ENCODE assay signal across 1 cellular context in the genomic region with DNA sequence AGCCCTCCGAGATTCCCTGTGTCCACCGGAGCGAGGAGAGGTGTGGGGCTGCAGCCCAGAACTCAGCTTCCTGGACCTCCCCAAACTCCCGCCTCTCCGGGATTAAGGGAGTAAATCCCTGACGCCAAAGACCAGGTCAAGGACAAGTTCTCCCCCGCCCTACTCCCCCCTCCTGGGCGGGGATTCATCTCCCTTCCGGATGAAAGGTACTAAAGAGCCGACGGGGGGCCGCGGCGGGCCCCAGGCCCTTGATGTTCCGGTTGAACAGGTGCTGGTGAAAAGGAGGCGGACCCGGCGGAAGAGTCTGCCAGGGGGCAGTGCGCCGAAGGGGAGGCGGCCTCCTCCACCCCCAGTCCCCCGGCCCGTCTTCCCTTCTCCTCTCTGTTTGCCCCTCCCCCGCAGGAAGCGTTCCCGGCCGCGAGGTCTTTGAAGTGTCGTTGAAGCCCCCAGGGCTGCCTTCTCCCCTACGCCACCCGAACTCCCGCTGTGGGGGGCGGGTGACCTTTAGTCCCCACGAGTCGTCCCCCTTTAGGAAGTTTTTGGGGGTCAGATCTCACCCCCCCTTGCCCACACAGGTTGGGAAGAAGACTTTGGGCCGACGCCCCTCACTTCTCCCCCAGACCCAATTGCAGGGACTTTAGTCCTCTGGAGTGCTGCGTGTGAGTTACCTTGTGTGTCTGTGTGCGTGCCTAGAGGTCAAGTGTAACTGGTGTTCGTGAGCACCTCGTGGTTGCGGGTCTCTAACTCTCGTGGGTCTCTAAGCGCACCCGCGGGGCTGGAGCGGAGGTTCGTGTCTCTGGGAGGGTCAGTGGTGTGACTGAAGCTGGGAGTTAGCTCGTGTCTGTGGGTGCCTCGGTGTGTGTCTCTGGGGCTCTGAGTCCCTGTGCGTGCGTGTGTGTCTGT.
TF ChIP-seq lines count a peak whose summit lies in the region.

No MANE protein-coding gene starts in this region.

TF ChIP-seq in HepG2, 621 proteins besides CTCF, POLR2A, EP300 and RAD21 (continued from another document and continues in another):
- TF ChIP-seq, protein P1, sequence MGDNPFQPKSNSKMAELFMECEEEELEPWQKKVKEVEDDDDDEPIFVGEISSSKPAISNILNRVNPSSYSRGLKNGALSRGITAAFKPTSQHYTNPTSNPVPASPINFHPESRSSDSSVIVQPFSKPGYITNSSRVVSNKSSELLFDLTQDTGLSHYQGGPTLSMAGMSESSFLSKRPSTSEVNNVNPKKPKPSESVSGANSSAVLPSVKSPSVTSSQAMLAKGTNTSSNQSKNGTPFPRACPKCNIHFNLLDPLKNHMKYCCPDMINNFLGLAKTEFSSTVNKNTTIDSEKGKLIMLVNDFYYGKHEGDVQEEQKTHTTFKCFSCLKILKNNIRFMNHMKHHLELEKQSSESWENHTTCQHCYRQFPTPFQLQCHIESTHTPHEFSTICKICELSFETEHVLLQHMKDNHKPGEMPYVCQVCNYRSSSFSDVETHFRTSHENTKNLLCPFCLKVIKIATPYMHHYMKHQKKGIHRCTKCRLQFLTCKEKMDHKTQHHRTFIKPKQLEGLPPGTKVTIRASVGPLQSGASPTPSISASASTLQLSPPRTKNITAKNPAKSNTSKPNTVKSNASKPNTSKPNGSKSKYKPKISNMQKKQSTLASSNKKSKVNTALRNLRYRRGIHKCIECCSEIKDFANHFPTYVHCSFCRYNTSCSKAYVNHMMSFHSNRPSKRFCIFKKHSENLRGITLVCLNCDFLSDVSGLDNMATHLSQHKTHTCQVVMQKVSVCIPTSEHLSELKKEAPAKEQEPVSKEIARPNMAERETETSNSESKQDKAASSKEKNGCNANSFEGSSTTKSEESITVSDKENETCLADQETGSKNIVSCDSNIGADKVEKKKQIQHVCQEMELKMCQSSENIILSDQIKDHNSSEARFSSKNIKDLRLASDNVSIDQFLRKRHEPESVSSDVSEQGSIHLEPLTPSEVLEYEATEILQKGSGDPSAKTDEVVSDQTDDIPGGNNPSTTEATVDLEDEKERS (CRISPR knock-in tag; IDR thresholded peaks at IDR 0.05), result peak; percentile 72; the same call in 1 of the 2 replicates
- TF ChIP-seq NRL (CRISPR knock-in tag; IDR thresholded peaks at IDR 0.05; ENCODE audit: borderline replicate concordance) (peak; percentile 98), FOSL1 (CRISPR knock-in tag; IDR thresholded peaks at IDR 0.05; ENCODE audit: borderline replicate concordance) (no peak), TEAD3 (CRISPR knock-in tag; optimal IDR thresholded peaks at IDR 0.05; ENCODE audit: borderline replicate concordance) (peak; percentile 68), ZNF569 (CRISPR knock-in tag; IDR thresholded peaks at IDR 0.05; ENCODE audit: borderline replicate concordance) (no peak), HNF1A (IDR thresholded peaks at IDR 0.05; ENCODE audit: low read depth) (peak; percentile 88; the same call in 1 of the 2 replicates), HNF1A (CRISPR knock-in tag; IDR thresholded peaks at IDR 0.05; ENCODE audit: borderline replicate concordance) (peak; percentile 95), SP4 (CRISPR knock-in tag; IDR thresholded peaks at IDR 0.05) (peak; percentile 85), ZNF552 (CRISPR knock-in tag; IDR thresholded peaks at IDR 0.05; ENCODE audit: borderline replicate concordance) (peak; percentile 65; the same call in 1 of the 2 replicates), ZZZ3 (CRISPR knock-in tag; IDR thresholded peaks at IDR 0.05; ENCODE audit: borderline replicate concordance) (no peak), TERF1 (CRISPR knock-in tag; IDR thresholded peaks at IDR 0.05) (0 out of 2 replicates have a peak, but pooled peaks have one; percentile 18), XRCC5 (optimal IDR thresholded peaks at IDR 0.05; ENCODE audit: low read length) (peak; percentile 90), ZNF615 (CRISPR knock-in tag; IDR thresholded peaks at IDR 0.05; ENCODE audit: borderline replicate concordance) (0 out of 2 replicates have a peak, but pooled peaks have one; percentile 44), PHF5A (CRISPR knock-in tag; IDR thresholded peaks at IDR 0.05; ENCODE audit: low read depth, unreplicated experiment) (peak; percentile 97), BRCA1 (CRISPR knock-in tag; IDR thresholded peaks at IDR 0.05) (no peak), IRF2 (CRISPR knock-in tag; IDR thresholded peaks at IDR 0.05) (peak; percentile 97), ATM (IDR thresholded peaks at IDR 0.05; ENCODE audit: borderline replicate concordance) (no peak), ZNF577 (CRISPR knock-in tag; IDR thresholded peaks at IDR 0.05; ENCODE audit: borderline replicate concordance, low read depth) (0 out of 2 replicates have a peak, but pooled peaks have one; percentile 30), MAFF (IDR thresholded peaks at IDR 0.05; ENCODE audit: low read depth, low read length) (no peak), RARA (CRISPR knock-in tag; IDR thresholded peaks at IDR 0.05) (peak; percentile 100), MXI1 (IDR thresholded peaks at IDR 0.05; ENCODE audit: borderline replicate concordance, low read depth, low read length) (peak; percentile 69; the same call in 2 of the 3 replicates), ZNF496 (CRISPR knock-in tag; IDR thresholded peaks at IDR 0.05; ENCODE audit: insufficient replicate concordance) (no peak), ZIK1 (CRISPR knock-in tag; IDR thresholded peaks at IDR 0.05; ENCODE audit: borderline replicate concordance, low read depth) (no peak), MAFK (conservative IDR thresholded peaks at IDR 0.05 in 1 of 2, IDR thresholded peaks at IDR 0.05 in 1 of 2; ENCODE audit: low read length in 2 of 2) (no peak), CHD2 (IDR thresholded peaks at IDR 0.05; ENCODE audit: low read depth, low read length) (peak; percentile 75), ZFAT (CRISPR knock-in tag; conservative IDR thresholded peaks at IDR 0.05) (no peak), ZNF460 (CRISPR knock-in tag; IDR thresholded peaks at IDR 0.05; ENCODE audit: borderline replicate concordance) (peak; percentile 81), HNRNPUL1 (IDR thresholded peaks at IDR 0.05; ENCODE audit: low read depth, low read length) (no peak), ZNF710 (CRISPR knock-in tag; IDR thresholded peaks at IDR 0.05; ENCODE audit: borderline replicate concordance) (peak; percentile 95), ZSCAN22 (CRISPR knock-in tag; IDR thresholded peaks at IDR 0.05) (peak; percentile 63; the same call in 1 of the 2 replicates)
- TF ChIP-seq, protein P2, sequence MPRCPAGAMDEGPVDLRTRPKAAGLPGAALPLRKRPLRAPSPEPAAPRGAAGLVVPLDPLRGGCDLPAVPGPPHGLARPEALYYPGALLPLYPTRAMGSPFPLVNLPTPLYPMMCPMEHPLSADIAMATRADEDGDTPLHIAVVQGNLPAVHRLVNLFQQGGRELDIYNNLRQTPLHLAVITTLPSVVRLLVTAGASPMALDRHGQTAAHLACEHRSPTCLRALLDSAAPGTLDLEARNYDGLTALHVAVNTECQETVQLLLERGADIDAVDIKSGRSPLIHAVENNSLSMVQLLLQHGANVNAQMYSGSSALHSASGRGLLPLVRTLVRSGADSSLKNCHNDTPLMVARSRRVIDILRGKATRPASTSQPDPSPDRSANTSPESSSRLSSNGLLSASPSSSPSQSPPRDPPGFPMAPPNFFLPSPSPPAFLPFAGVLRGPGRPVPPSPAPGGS (CRISPR knock-in tag; IDR thresholded peaks at IDR 0.05), result peak; percentile 91
- TF ChIP-seq, protein P3, sequence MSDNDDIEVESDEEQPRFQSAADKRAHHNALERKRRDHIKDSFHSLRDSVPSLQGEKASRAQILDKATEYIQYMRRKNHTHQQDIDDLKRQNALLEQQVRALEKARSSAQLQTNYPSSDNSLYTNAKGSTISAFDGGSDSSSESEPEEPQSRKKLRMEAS (IDR thresholded peaks at IDR 0.05), result peak; percentile 78
- TF ChIP-seq, protein P4, sequence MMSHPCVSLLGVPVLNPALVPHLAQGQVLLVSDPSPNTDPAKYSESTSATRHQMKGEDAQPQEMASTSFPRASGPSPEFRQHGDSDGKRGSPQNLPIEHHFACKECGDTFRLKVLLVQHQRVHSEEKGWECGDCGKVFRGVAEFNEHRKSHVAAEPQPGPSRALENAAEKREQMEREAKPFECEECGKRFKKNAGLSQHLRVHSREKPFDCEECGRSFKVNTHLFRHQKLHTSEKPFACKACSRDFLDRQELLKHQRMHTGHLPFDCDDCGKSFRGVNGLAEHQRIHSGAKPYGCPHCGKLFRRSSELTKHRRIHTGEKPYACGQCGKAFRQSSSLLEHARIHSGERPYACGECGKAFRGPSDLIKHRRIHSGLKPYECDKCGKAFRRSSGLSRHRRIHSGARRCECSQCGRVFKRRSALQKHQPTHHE (CRISPR knock-in tag; IDR thresholded peaks at IDR 0.05; ENCODE audit: borderline replicate concordance), result peak; percentile 71
- TF ChIP-seq, protein P5, sequence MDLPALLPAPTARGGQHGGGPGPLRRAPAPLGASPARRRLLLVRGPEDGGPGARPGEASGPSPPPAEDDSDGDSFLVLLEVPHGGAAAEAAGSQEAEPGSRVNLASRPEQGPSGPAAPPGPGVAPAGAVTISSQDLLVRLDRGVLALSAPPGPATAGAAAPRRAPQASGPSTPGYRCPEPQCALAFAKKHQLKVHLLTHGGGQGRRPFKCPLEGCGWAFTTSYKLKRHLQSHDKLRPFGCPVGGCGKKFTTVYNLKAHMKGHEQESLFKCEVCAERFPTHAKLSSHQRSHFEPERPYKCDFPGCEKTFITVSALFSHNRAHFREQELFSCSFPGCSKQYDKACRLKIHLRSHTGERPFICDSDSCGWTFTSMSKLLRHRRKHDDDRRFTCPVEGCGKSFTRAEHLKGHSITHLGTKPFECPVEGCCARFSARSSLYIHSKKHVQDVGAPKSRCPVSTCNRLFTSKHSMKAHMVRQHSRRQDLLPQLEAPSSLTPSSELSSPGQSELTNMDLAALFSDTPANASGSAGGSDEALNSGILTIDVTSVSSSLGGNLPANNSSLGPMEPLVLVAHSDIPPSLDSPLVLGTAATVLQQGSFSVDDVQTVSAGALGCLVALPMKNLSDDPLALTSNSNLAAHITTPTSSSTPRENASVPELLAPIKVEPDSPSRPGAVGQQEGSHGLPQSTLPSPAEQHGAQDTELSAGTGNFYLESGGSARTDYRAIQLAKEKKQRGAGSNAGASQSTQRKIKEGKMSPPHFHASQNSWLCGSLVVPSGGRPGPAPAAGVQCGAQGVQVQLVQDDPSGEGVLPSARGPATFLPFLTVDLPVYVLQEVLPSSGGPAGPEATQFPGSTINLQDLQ (CRISPR knock-in tag; IDR thresholded peaks at IDR 0.05), result peak; percentile 90
- TF ChIP-seq, protein P6, sequence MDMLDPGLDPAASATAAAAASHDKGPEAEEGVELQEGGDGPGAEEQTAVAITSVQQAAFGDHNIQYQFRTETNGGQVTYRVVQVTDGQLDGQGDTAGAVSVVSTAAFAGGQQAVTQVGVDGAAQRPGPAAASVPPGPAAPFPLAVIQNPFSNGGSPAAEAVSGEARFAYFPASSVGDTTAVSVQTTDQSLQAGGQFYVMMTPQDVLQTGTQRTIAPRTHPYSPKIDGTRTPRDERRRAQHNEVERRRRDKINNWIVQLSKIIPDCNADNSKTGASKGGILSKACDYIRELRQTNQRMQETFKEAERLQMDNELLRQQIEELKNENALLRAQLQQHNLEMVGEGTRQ (IDR thresholded peaks at IDR 0.05; ENCODE audit: low read depth, low read length), result no peak
- TF ChIP-seq, protein P6 (CRISPR knock-in tag; IDR thresholded peaks at IDR 0.05; ENCODE audit: borderline replicate concordance), result peak; percentile 47; the same call in 1 of the 2 replicates
